ENCODE assay signal across 16 cellular contexts in genomic region chr17:17076066-17076465, GRCh38. TPM values are rescaled to one million over a fixed set of nuclear protein-coding genes. Genes with fewer than 3 reads are reported as not detected.
DNase-seq lines count a peak whose midpoint lies in the region; ATAC-seq and TF ChIP-seq lines count a peak whose summit lies in the region.
"Had no signal": no experiment of that assay in that cellular context is flagged by ENCODE, and none has a peak within 500 bp of the region (broad histone marks: within the 10 kb centered on the region; RNA-seq: fewer than 3 reads in every experiment).

No MANE protein-coding gene starts in this region.

- H3K27ac ChIP-seq in caudate nucleus (ENCODE audit: low read depth, low read length) = peak overlapping the region; percentile 32
- peak overlapping the region; percentile 5 for H3K27ac ChIP-seq in muscle layer of colon (ENCODE audit: low read depth, low read length)
- H3K27ac ChIP-seq in suprapubic skin = peak overlapping the region; percentile 31
- peak overlapping the region in 2 of 4 donors; percentile 46 to 58 for H3K27ac ChIP-seq in gastroesophageal sphincter

- H3K4me3 Mint-ChIP-seq in HFFc6 = peak overlapping the region; percentile 13; the same call in 1 of the 2 replicates
- H3K4me3 Mint-ChIP-seq: activated naive CD8-positive, alpha-beta T cell treated with anti-CD3 and anti-CD28 coated beads, Interleukin-2, amount 10 ng/mL, durations not matched to agents 7 days and 5 days had no signal

- no peak for ATAC-seq in GM18517 (IDR thresholded peaks at IDR 0.05; ENCODE audit: unreplicated experiment)
- ATAC-seq in gastroesophageal sphincter = no peak

- H3K9ac ChIP-seq in muscle layer of colon (ENCODE audit: low read length) = no peak overlapping the region
- H3K9ac ChIP-seq: BLaER1 had no signal

- H3K36me3 Mint-ChIP-seq in HFFc6 (ENCODE audit: low read depth) = peaks cover 29% of the 10 kb centered on the region; the same call in 1 of the 2 replicates

- H3K9me3 Mint-ChIP-seq in HFFc6 = no peaks in the 10 kb centered on the region
- H3K9me3 Mint-ChIP-seq: activated naive CD8-positive, alpha-beta T cell treated with anti-CD3 and anti-CD28 coated beads, Interleukin-2, amount 10 ng/mL, durations not matched to agents 7 days and 5 days had no signal

- TF ChIP-seq CTCF in HFFc6 (IDR thresholded peaks at IDR 0.05) (no peak), suprapubic skin (IDR thresholded peaks at IDR 0.05) (no peak), gastroesophageal sphincter (IDR thresholded peaks at IDR 0.05) (no peak)

- no peak for DNase-seq in HFFc6
- DNase-seq in caudate nucleus (lab: John Stamatoyannopoulos, UW) = no peak
- no peak for DNase-seq in suprapubic skin (ENCODE audit: low spot score in 2 of 2)
- no peak for DNase-seq in NCI-H1417 (lab: John Stamatoyannopoulos, UW)
- DNase-seq: activated naive CD8-positive, alpha-beta T cell treated with anti-CD3 and anti-CD28 coated beads, Interleukin-2, amount 10 ng/mL, durations not matched to agents 7 days and 5 days; activated T-cell treated with anti-CD3 and anti-CD28 coated beads, Interleukin-2, amount 50 U/mL, for 1 hour; DMS53; effector CD4-positive, alpha-beta T cell; NCI-H2107; NCI-H526 treated with DMSO at 0.1 percent for 48 hours; substantia nigra had no signal

- TF ChIP-seq POLR2A in suprapubic skin (IDR thresholded peaks at IDR 0.05) = no peak
- TF ChIP-seq POLR2A in gastroesophageal sphincter (IDR thresholded peaks at IDR 0.05) = no peak

- H3K27me3 Mint-ChIP-seq in HFFc6 (ENCODE audit: insufficient read depth) = peaks cover under 1% of the 10 kb centered on the region
- H3K27me3 Mint-ChIP-seq: activated naive CD8-positive, alpha-beta T cell treated with anti-CD3 and anti-CD28 coated beads, Interleukin-2, amount 10 ng/mL, durations not matched to agents 7 days and 5 days had no signal

- H3K9me3 ChIP-seq in muscle layer of colon (ENCODE audit: low read length) = no peaks in the 10 kb centered on the region
- H3K9me3 ChIP-seq in suprapubic skin = no peaks in the 10 kb centered on the region
- H3K9me3 ChIP-seq in gastroesophageal sphincter = no peaks in the 10 kb centered on the region
- H3K9me3 ChIP-seq: BLaER1 had no signal

- peak overlapping the region; percentile 76 for H3K27ac Mint-ChIP-seq in HFFc6
- H3K27ac Mint-ChIP-seq: activated naive CD8-positive, alpha-beta T cell treated with anti-CD3 and anti-CD28 coated beads, Interleukin-2, amount 10 ng/mL, durations not matched to agents 7 days and 5 days had no signal

- H3K4me3 ChIP-seq in muscle layer of colon (ENCODE audit: low read depth in 1 of 2, low read length in 2 of 2) (no peak overlapping the region), suprapubic skin (no peak overlapping the region), gastroesophageal sphincter (no peak overlapping the region)
- H3K4me3 ChIP-seq: BLaER1, lung had no signal

- H3K4me1 Mint-ChIP-seq in HFFc6 (ENCODE audit: low read depth) = peaks cover 76% of the 10 kb centered on the region

- no peak for TF ChIP-seq EP300 in suprapubic skin (IDR thresholded peaks at IDR 0.05)
- no peak for TF ChIP-seq EP300 in gastroesophageal sphincter (IDR thresholded peaks at IDR 0.05)

- H3K36me3 ChIP-seq in muscle layer of colon (ENCODE audit: insufficient read depth, low read length) (peaks cover 20% of the 10 kb centered on the region), suprapubic skin (peaks cover 20% of the 10 kb centered on the region), gastroesophageal sphincter (peaks cover 0 to 47% of the 10 kb centered on the region in 2 donors)

- H3K27me3 ChIP-seq in muscle layer of colon (ENCODE audit: control insufficient read depth in 1 of 2, insufficient read depth in 2 of 2, low read length in 2 of 2) (no peaks in the 10 kb centered on the region), suprapubic skin (no peaks in the 10 kb centered on the region), gastroesophageal sphincter (no peaks in the 10 kb centered on the region)
- H3K27me3 ChIP-seq: BLaER1 had no signal

- H3K4me1 ChIP-seq in muscle layer of colon (ENCODE audit: insufficient read depth, low read length) = peaks cover 50% of the 10 kb centered on the region
- peaks cover 88% of the 10 kb centered on the region for H3K4me1 ChIP-seq in suprapubic skin
- H3K4me1 ChIP-seq in gastroesophageal sphincter = peaks cover 0 to 98% (median 50%) of the 10 kb centered on the region in 3 donors

- 78% methylated on average over 5 of the region's 5 CpGs for WGBS in suprapubic skin
- WGBS in gastroesophageal sphincter (ENCODE audit: low coverage in 1 of 2), 2 donors = 69 to 77% methylated on average over 4 to 5 of the region's 5 CpGs

RNA-seq across cellular contexts. Expression of gene MPRIP, which starts 33.8 kb away (rescaled TPM):
- 100 to 1,000 TPM; 350 to 409 (median 372) TPM for total RNA-seq in HFFc6 (2021; fragmentation: NEBNext Ultra II Directional; extraction: Animal tissue kit (Norgen Biotek cat#: 25700))
- total RNA-seq in suprapubic skin = 100 to 1,000 TPM; 122 to 207 (median 145) TPM
- total RNA-seq in gastroesophageal sphincter = 100 to 1,000 TPM; 113 to 233 (median 155) TPM
